In genomic region chr3:34256791-34257190, GRCh38 we compare ENCODE assay signal across 23 cellular contexts.
"Had no signal": no experiment of that assay in that cellular context is flagged by ENCODE, and none has a peak within 500 bp of the region (broad histone marks: within the 10 kb centered on the region; RNA-seq: fewer than 3 reads in every experiment).

No MANE protein-coding gene starts in this region.

- DNase-seq: activated CD4-positive, alpha-beta T cell treated with anti-CD3 and anti-CD28 coated beads for 48 hours; activated CD4-positive, alpha-beta T cell treated with anti-CD3 and anti-CD28 coated beads, Interleukin-2, amount 50 U/mL, for 4 hours; activated CD4-positive, CD25-positive, alpha-beta regulatory T cell treated with anti-CD3 and anti-CD28 coated beads, Interleukin-2, amount 50 U/mL, for 72 hours; activated CD8-positive, alpha-beta memory T cell treated with anti-CD3 and anti-CD28 coated beads, Interleukin-2, amount 50 U/mL, for 48 hours; activated CD8-positive, alpha-beta T cell treated with anti-CD3 and anti-CD28 coated beads, Interleukin-2, amount 10 ng/mL, durations not matched to agents 7 days and 5 days; activated naive CD4-positive, alpha-beta T cell treated with anti-CD3 and anti-CD28 coated beads, Interleukin-2, amount 50 U/mL, for 16 hours; activated naive CD8-positive, alpha-beta T cell treated with anti-CD3 and anti-CD28 coated beads, Interleukin-2, amount 10 ng/mL, durations not matched to agents 7 days and 5 days; activated T-cell treated with anti-CD3 and anti-CD28 coated beads, Interleukin-2, amount 50 U/mL, for 1 hour; adrenal gland; body of pancreas; KG1; MG63; MV-4-11; NCI-H1417 treated with DMSO at 0.1 percent for 48 hours; NCI-H2171; NCI-H2227 treated with DMSO at 0.1 percent for 48 hours; NCI-H524 treated with DMSO at 0.1 percent for 48 hours; SW 1271 had no signal

- ATAC-seq: activated CD8-positive, alpha-beta T cell treated with anti-CD3 and anti-CD28 coated beads, Interleukin-2, amount 10 ng/mL, durations not matched to agents 7 days and 5 days; body of pancreas; SK-N-SH treated with all-trans-retinoic acid at 6 μM for 48 hours; WTC11 had no signal

- H3K27me3 ChIP-seq: adrenal gland, body of pancreas, MG63, SJSA1 had no signal

- H3K4me1 ChIP-seq: adrenal gland, body of pancreas, SJSA1 had no signal

- H3K36me3 ChIP-seq: adrenal gland, MG63, SJSA1 had no signal

- H3K4me3 ChIP-seq: adrenal gland, body of pancreas, MG63, SJSA1 had no signal

- H3K9me3 ChIP-seq: adrenal gland, body of pancreas, MG63, SJSA1 had no signal

- H3K4me3 Mint-ChIP-seq: activated CD8-positive, alpha-beta T cell treated with anti-CD3 and anti-CD28 coated beads, Interleukin-2, amount 10 ng/mL, durations not matched to agents 7 days and 5 days; activated naive CD8-positive, alpha-beta T cell treated with anti-CD3 and anti-CD28 coated beads, Interleukin-2, amount 10 ng/mL, durations not matched to agents 7 days and 5 days; central memory CD8-positive, alpha-beta T cell; T-helper 1 cell treated with Interleukin-12 subunit alpha and Interleukin-12 subunit beta and Interleukin-4 antibody, amounts not matched to agents 30 μg/mL and 1 μg/mL, for 36 hours; WTC11 had no signal

- H3K36me3 Mint-ChIP-seq: activated naive CD8-positive, alpha-beta T cell treated with anti-CD3 and anti-CD28 coated beads, Interleukin-2, amount 10 ng/mL, durations not matched to agents 7 days and 5 days; WTC11 had no signal

- H3K27ac Mint-ChIP-seq: activated CD8-positive, alpha-beta T cell treated with anti-CD3 and anti-CD28 coated beads, Interleukin-2, amount 10 ng/mL, durations not matched to agents 7 days and 5 days; activated naive CD8-positive, alpha-beta T cell treated with anti-CD3 and anti-CD28 coated beads, Interleukin-2, amount 10 ng/mL, durations not matched to agents 7 days and 5 days; T-helper 1 cell treated with Interleukin-12 subunit alpha and Interleukin-12 subunit beta and Interleukin-4 antibody, amounts not matched to agents 30 μg/mL and 1 μg/mL, for 36 hours; WTC11 had no signal

- H3K27ac ChIP-seq: adrenal gland, body of pancreas, SJSA1 had no signal

- H3K9me3 Mint-ChIP-seq: activated naive CD8-positive, alpha-beta T cell treated with anti-CD3 and anti-CD28 coated beads, Interleukin-2, amount 10 ng/mL, durations not matched to agents 7 days and 5 days; central memory CD8-positive, alpha-beta T cell; T-helper 1 cell treated with Interleukin-12 subunit alpha and Interleukin-12 subunit beta and Interleukin-4 antibody, amounts not matched to agents 30 μg/mL and 1 μg/mL, for 36 hours; WTC11 had no signal

- H3K4me1 Mint-ChIP-seq: activated naive CD8-positive, alpha-beta T cell treated with anti-CD3 and anti-CD28 coated beads, Interleukin-2, amount 10 ng/mL, durations not matched to agents 7 days and 5 days; central memory CD8-positive, alpha-beta T cell had no signal
